In the genomic region with DNA sequence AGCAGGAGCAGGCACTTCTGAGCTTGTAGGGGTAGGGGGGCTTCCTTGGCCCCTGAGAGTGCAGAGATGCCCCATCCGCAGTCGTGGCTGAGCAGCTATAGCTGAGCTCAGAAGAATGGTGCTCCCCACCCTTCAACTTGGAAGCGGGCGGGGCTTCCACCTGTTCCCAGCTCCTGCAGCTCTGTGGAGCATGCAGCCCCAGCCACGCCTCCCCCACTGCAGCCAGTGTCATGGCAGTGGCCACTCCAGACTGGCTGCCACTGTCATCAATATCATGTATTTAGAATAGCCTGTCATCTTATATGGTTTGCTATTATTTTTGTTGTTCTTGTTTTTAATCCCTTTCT, we compare ENCODE assay signal across 2 cellular contexts.
TF ChIP-seq lines count a peak whose summit lies in the region.

No MANE protein-coding gene starts in this region.

TF ChIP-seq in HepG2, 621 proteins besides CTCF, POLR2A, EP300 and RAD21 (continued from another document):
- TF ChIP-seq, protein P1, sequence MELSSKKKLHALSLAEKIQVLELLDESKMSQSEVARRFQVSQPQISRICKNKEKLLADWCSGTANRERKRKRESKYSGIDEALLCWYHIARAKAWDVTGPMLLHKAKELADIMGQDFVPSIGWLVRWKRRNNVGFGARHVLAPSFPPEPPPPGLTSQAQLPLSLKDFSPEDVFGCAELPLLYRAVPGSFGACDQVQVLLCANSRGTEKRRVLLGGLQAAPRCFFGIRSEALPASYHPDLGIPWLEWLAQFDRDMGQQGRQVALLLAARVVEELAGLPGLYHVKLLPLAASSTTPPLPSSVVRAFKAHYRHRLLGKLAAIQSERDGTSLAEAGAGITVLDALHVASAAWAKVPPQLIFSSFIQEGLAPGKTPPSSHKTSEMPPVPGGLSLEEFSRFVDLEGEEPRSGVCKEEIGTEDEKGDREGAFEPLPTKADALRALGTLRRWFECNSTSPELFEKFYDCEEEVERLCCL (CRISPR knock-in tag; IDR thresholded peaks at IDR 0.05; ENCODE audit: borderline replicate concordance) = no peak
- TF ChIP-seq PPARG (CRISPR knock-in tag; conservative IDR thresholded peaks at IDR 0.05) (no peak), ZNF614 (CRISPR knock-in tag; IDR thresholded peaks at IDR 0.05; ENCODE audit: borderline replicate concordance) (no peak), NFE2 (CRISPR knock-in tag; IDR thresholded peaks at IDR 0.05) (no peak), ZNF414 (CRISPR knock-in tag; IDR thresholded peaks at IDR 0.05) (no peak), ZHX1 (CRISPR knock-in tag; IDR thresholded peaks at IDR 0.05; ENCODE audit: low read depth) (no peak), RFX5 (IDR thresholded peaks at IDR 0.05; ENCODE audit: low read depth, low read length) (no peak), GATAD1 (CRISPR knock-in tag; IDR thresholded peaks at IDR 0.05) (no peak), SMYD3 (CRISPR knock-in tag; IDR thresholded peaks at IDR 0.05) (no peak), U2AF1 (optimal IDR thresholded peaks at IDR 0.05; ENCODE audit: low read depth, low read length) (no peak), RORA (CRISPR knock-in tag; IDR thresholded peaks at IDR 0.05) (no peak)

TF ChIP-seq in WTC11, 78 proteins besides CTCF, POLR2A, EP300 and RAD21 (continued from another document):
- TF ChIP-seq, protein P2, sequence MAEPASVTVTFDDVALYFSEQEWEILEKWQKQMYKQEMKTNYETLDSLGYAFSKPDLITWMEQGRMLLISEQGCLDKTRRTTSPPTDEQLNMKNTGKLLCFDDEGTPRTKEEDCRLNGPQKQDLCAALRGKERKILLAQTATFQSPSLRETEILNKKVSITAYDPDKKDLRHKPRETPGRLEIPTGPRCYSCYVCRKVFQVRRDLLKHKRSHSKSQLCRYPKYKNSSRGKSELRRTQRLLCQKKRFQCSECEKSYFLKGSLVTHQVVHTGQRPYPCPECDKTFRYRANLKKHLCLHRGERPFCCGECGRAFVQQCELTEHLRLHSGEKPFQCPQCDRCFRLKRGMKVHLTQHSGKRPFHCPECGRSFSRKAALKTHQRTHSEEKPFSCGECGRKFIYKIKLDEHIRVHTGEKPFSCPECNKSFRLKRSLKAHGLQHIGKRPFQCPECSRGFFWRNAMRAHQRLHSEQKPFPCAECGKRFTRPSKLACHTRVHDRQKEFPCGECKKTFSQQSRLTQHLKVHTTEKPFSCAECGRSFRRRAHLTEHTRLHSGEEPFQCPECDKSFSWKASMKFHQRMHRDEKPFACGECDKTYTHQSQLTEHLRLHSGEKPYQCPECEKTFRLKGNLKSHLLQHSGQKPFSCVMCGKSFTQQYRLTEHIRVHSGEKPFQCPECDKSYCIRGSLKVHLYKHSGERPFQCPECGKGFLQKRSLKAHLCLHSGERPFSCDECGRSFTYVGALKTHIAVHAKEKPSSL (CRISPR knock-in tag; conservative IDR thresholded peaks at IDR 0.05) = no peak
- TF ChIP-seq, protein P3, sequence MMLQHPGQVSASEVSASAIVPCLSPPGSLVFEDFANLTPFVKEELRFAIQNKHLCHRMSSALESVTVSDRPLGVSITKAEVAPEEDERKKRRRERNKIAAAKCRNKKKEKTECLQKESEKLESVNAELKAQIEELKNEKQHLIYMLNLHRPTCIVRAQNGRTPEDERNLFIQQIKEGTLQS (CRISPR knock-in tag; conservative IDR thresholded peaks at IDR 0.05) = no peak
